29 cellular contexts compared by ENCODE assay signal in the genomic region with DNA sequence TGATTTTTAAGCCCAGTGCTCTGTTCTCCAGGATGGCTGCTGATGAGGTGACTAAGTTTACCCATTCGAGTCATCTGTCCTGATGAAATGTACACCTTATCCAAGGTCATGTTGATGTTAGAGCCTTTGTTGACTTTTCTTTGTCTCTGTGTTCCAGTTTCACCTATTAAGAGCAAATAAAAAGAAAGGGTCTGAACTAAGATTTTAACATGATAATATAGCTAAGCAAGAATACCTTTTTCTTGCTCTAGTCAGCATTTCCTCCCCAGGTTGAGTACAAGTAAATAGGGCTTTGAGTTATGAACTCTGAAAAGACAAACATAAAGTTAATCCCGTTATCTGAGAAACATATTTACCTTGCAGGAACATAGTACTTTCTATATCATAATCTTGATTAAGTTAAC. TPM values are rescaled to one million over a fixed set of nuclear protein-coding genes. Genes with fewer than 3 reads are reported as not detected.
A peak's percentile ranks its signal among the peaks of the same experiment; 100 is the strongest.
DNase-seq lines count a peak whose midpoint lies in the region; ATAC-seq and TF ChIP-seq lines count a peak whose summit lies in the region.
"Had no signal": no experiment of that assay in that cellular context is flagged by ENCODE, and none has a peak within 500 bp of the region (broad histone marks: within the 10 kb centered on the region; RNA-seq: fewer than 3 reads in every experiment).

No MANE protein-coding gene starts in this region.

- peaks cover 20% of the 10 kb centered on the region for H3K36me3 Mint-ChIP-seq in activated CD4-positive, alpha-beta T cell treated with anti-CD3 and anti-CD28 coated beads for 36 hours (ENCODE audit: low read depth)

- no peak overlapping the region for H3K27ac ChIP-seq in foreskin keratinocyte
- H3K27ac ChIP-seq: A549, dorsolateral prefrontal cortex, right atrium auricular region, SJCRH30, spleen, tibial nerve had no signal

- DNase-seq in activated CD4-positive, alpha-beta T cell treated with anti-CD3 and anti-CD28 coated beads for 36 hours: no peak
- DNase-seq in activated CD4-positive, alpha-beta T cell treated with anti-CD3 and anti-CD28 coated beads for 1 hour: no peak
- peak; percentile 13 for DNase-seq in NCI-H146 treated with DMSO at 0.1 percent for 48 hours (lab: John Stamatoyannopoulos, UW; ENCODE audit: unreplicated experiment)
- DNase-seq in foreskin keratinocyte: no peak
- DNase-seq in renal cortical epithelial cell (ENCODE audit: low read depth): peak; percentile 7
- DNase-seq in cerebellum (ENCODE audit: low spot score): no peak
- DNase-seq in GM20000 (ENCODE audit: low spot score): no peak
- DNase-seq in NCI-H2107 (lab: John Stamatoyannopoulos, UW): no peak
- DNase-seq: activated CD4-positive, CD25-positive, alpha-beta regulatory T cell treated with anti-CD3 and anti-CD28 coated beads, Interleukin-2, amount 50 U/mL, for 72 hours; activated CD8-positive, alpha-beta T cell treated with anti-CD3 and anti-CD28 coated beads for 36 hours; activated effector memory CD4-positive, alpha-beta T cell treated with anti-CD3 and anti-CD28 coated beads, Interleukin-2, amount 50 U/mL, for 16 hours; AML-193; CD8-positive, alpha-beta T cell; cerebellar nuclear complex; DMS 273 treated with DMSO at 0.1 percent for 48 hours; dorsolateral prefrontal cortex; H7; natural killer cell; NCI-H1436 treated with DMSO at 0.1 percent for 48 hours; NCI-H524 treated with DMSO at 0.1 percent for 48 hours; SJCRH30; spleen; T-cell had no signal

- H3K27ac Mint-ChIP-seq in activated CD4-positive, alpha-beta T cell treated with anti-CD3 and anti-CD28 coated beads for 36 hours: peak overlapping the region; percentile 27
- H3K27ac Mint-ChIP-seq: activated CD8-positive, alpha-beta T cell treated with anti-CD3 and anti-CD28 coated beads for 36 hours; CD8-positive, alpha-beta T cell; T-cell had no signal

- H3K4me1 Mint-ChIP-seq in activated CD4-positive, alpha-beta T cell treated with anti-CD3 and anti-CD28 coated beads for 36 hours: peaks cover 4% of the 10 kb centered on the region
- H3K4me1 Mint-ChIP-seq: natural killer cell had no signal

- no peaks in the 10 kb centered on the region for H3K4me1 ChIP-seq in foreskin keratinocyte
- H3K4me1 ChIP-seq: right atrium auricular region, SJCRH30, spleen, tibial nerve had no signal

- POLR2A ChIA-PET in activated CD4-positive, alpha-beta T cell treated with anti-CD3 and anti-CD28 coated beads for 36 hours (lab: Charles Lee): no interaction called here

- H3K9me3 Mint-ChIP-seq in activated CD4-positive, alpha-beta T cell treated with anti-CD3 and anti-CD28 coated beads for 36 hours (ENCODE audit: low read depth): no peaks in the 10 kb centered on the region
- H3K9me3 Mint-ChIP-seq: activated CD8-positive, alpha-beta T cell treated with anti-CD3 and anti-CD28 coated beads for 36 hours; natural killer cell; T-cell had no signal

- H3K4me3 Mint-ChIP-seq in activated CD4-positive, alpha-beta T cell treated with anti-CD3 and anti-CD28 coated beads for 36 hours: no peak overlapping the region
- H3K4me3 Mint-ChIP-seq: activated CD8-positive, alpha-beta T cell treated with anti-CD3 and anti-CD28 coated beads for 36 hours; CD8-positive, alpha-beta T cell; natural killer cell; T-cell had no signal

- no peaks in the 10 kb centered on the region for H3K27me3 Mint-ChIP-seq in activated CD4-positive, alpha-beta T cell treated with anti-CD3 and anti-CD28 coated beads for 36 hours
- H3K27me3 Mint-ChIP-seq: activated CD8-positive, alpha-beta T cell treated with anti-CD3 and anti-CD28 coated beads for 36 hours; T-cell had no signal

- ATAC-seq in activated CD4-positive, alpha-beta T cell treated with anti-CD3 and anti-CD28 coated beads for 36 hours: peak; percentile 36
- ATAC-seq in foreskin keratinocyte: peak; percentile 29
- ATAC-seq: A549; activated CD8-positive, alpha-beta T cell treated with anti-CD3 and anti-CD28 coated beads for 36 hours; CD8-positive, alpha-beta T cell; natural killer cell; T-cell had no signal

- CTCF ChIA-PET in activated CD4-positive, alpha-beta T cell treated with anti-CD3 and anti-CD28 coated beads for 36 hours (lab: Charles Lee): no interaction called here

- intact Hi-C loops in activated CD4-positive, alpha-beta T cell treated with anti-CD3 and anti-CD28 coated beads for 36 hours (cut with DNase I, micrococcal nuclease): no loop called here

- TF ChIP-seq CTCF in foreskin keratinocyte (conservative IDR thresholded peaks at IDR 0.05): no peak
- no peak for TF ChIP-seq CTCF in GM20000 (IDR thresholded peaks at IDR 0.05; ENCODE audit: extremely low read depth, missing control alignments)

- no peaks in the 10 kb centered on the region for H3K27me3 ChIP-seq in foreskin keratinocyte
- H3K27me3 ChIP-seq: dorsolateral prefrontal cortex, right atrium auricular region, SJCRH30, spleen, tibial nerve had no signal

RNA-seq across cellular contexts. Expression of a gene that starts 52.1 kb away (rescaled TPM):
- total RNA-seq in activated CD4-positive, alpha-beta T cell treated with anti-CD3 and anti-CD28 coated beads for 36 hours: under 1 TPM in 1 of 2 experiments, not detected in 1; 0.05 TPM
- not detected in 2 replicates for total RNA-seq in foreskin keratinocyte
- not detected in 2 replicates for polyA plus RNA-seq in foreskin keratinocyte
- 0.05 TPM in 1 of 2 replicates, not detected in the other for total RNA-seq in renal cortical epithelial cell
- total RNA-seq in cerebellum: 1.7 TPM
- total RNA-seq: CD8-positive, alpha-beta T cell; fibroblast of lung; H7; lower leg skin; mononuclear cell; SJCRH30 had no signal
- polyA plus RNA-seq: A549, fibroblast of lung had no signal

Comparison
In these comparisons a context has a peak if more than half of its experiments do, and no peak if none do; other contexts are left out.
1. DNase-seq: peak in NCI-H146 treated with DMSO at 0.1 percent for 48 hours (single experiment) and renal cortical epithelial cell (single experiment); none in activated CD4-positive, alpha-beta T cell treated with anti-CD3 and anti-CD28 coated beads for 36 hours (single experiment), activated CD4-positive, alpha-beta T cell treated with anti-CD3 and anti-CD28 coated beads for 1 hour (single experiment), foreskin keratinocyte (0 of 2), cerebellum (single experiment), GM20000 (single experiment) and NCI-H2107 (single experiment).